Comparison of ENCODE assay signal across 9 cellular contexts in the genomic region with DNA sequence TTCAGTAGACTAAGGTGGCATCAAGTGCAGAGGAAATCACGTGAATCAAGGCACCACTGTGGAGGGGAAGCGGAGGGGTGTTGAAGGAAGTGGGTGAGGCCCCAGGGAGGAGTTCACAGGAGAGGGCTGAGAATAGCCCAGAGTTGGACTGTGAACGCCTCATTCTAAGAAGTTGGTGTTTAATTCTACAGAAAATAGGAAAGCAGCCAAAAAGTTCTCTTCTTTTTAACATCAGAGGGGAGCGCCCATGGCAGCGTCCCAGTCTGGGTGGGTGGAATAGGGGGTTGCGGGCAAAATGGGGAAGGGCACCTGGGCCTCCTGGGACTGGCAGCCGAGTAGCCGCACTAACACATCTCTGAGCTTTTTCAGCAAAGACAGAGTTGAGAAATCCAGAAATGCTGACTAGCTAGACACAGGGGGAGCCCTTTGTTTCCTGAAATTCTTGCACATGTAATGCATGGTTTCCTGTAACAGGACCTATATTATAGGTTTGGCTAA.
DNase-seq lines count a peak whose midpoint lies in the region; ATAC-seq and TF ChIP-seq lines count a peak whose summit lies in the region.
"Had no signal": no experiment of that assay in that cellular context is flagged by ENCODE, and none has a peak within 500 bp of the region (broad histone marks: within the 10 kb centered on the region; RNA-seq: fewer than 3 reads in every experiment).

No MANE protein-coding gene starts in this region.

- no peak for TF ChIP-seq POLR2A in Peyer's patch (IDR thresholded peaks at IDR 0.05)
- no peak for TF ChIP-seq POLR2A in spleen (IDR thresholded peaks at IDR 0.05)

- intact Hi-C loops in CD8-positive, alpha-beta T cell (cut with DNase I, micrococcal nuclease): loop anchor here (2.0 to 10.0 kb wide), 3 partner anchors 190 to 1077 kb away; a partner anchor contains a TSS
- intact Hi-C loops in activated naive CD4-positive, alpha-beta T cell treated with anti-CD3 and anti-CD28 coated beads for 36 hours (cut with micrococcal nuclease): loop anchor here (1.0 to 5.0 kb wide), 6 partner anchors 23 to 538 kb away; a partner anchor contains a TSS
- intact Hi-C loops in spleen (cut with DNase I; ENCODE audit: low total_unique reads): no loop called here

- DNase-seq in CD8-positive, alpha-beta T cell: peak; percentile 22 to 80 (median 58)
- peak in 2 of 3 donors; percentile 79 for DNase-seq in Peyer's patch
- peak; percentile 77 for DNase-seq in activated naive CD4-positive, alpha-beta T cell treated with anti-CD3 and anti-CD28 coated beads for 36 hours
- peak; percentile 87 for DNase-seq in spleen
- DNase-seq in islet precursor cell: no peak
- DNase-seq in glutamatergic neuron: no peak

- TF ChIP-seq CTCF in CD8-positive, alpha-beta T cell (IDR thresholded peaks at IDR 0.05): no peak
- no peak for TF ChIP-seq CTCF in Peyer's patch (IDR thresholded peaks at IDR 0.05)
- no peak for TF ChIP-seq CTCF in spleen (IDR thresholded peaks at IDR 0.05 in 8 of 11, conservative IDR thresholded peaks at IDR 0.05 in 3 of 11)
- TF ChIP-seq CTCF in glutamatergic neuron (IDR thresholded peaks at IDR 0.05; ENCODE audit: partially characterized antibody, unreplicated experiment): no peak

- peaks cover 43% of the 10 kb centered on the region for H3K4me1 Mint-ChIP-seq in CD8-positive, alpha-beta T cell (ENCODE audit: low read depth)
- peaks cover 30% of the 10 kb centered on the region for H3K4me1 Mint-ChIP-seq in activated naive CD4-positive, alpha-beta T cell treated with anti-CD3 and anti-CD28 coated beads for 36 hours (ENCODE audit: low read depth)
- H3K4me1 Mint-ChIP-seq in glutamatergic neuron (ENCODE audit: low read depth, unreplicated experiment): no peaks in the 10 kb centered on the region

- H3K27ac ChIP-seq in CD8-positive, alpha-beta T cell (ENCODE audit: low read depth, low read length): peak overlapping the region; percentile 42
- H3K27ac ChIP-seq in Peyer's patch (peak overlapping the region in 2 of 4 donors; percentile 56 to 74), spleen (peak overlapping the region; percentile 71 to 89 (median 80))

- H3K27me3 Mint-ChIP-seq in CD8-positive, alpha-beta T cell (ENCODE audit: low read depth): no peaks in the 10 kb centered on the region
- H3K27me3 Mint-ChIP-seq in activated naive CD4-positive, alpha-beta T cell treated with anti-CD3 and anti-CD28 coated beads for 36 hours (ENCODE audit: low read depth): no peaks in the 10 kb centered on the region
- H3K27me3 Mint-ChIP-seq in glutamatergic neuron (ENCODE audit: unreplicated experiment): no peaks in the 10 kb centered on the region

- peaks cover 43% of the 10 kb centered on the region for H3K4me1 ChIP-seq in CD8-positive, alpha-beta T cell (ENCODE audit: insufficient read depth, low read length)
- H3K4me1 ChIP-seq in Peyer's patch: peaks cover 0 to 18% (median 9%) of the 10 kb centered on the region in 4 donors
- H3K4me1 ChIP-seq in spleen: peaks cover 11 to 32% (median 24%) of the 10 kb centered on the region in 6 donors

- H3K27me3 ChIP-seq in CD8-positive, alpha-beta T cell (ENCODE audit: insufficient read depth, low read length): no peaks in the 10 kb centered on the region
- H3K27me3 ChIP-seq in Peyer's patch: no peaks in the 10 kb centered on the region
- H3K27me3 ChIP-seq in spleen (replicated peaks in 1 of 7): no peaks in the 10 kb centered on the region

- peaks cover 4% of the 10 kb centered on the region for H3K9me3 Mint-ChIP-seq in CD8-positive, alpha-beta T cell
- H3K9me3 Mint-ChIP-seq in activated naive CD4-positive, alpha-beta T cell treated with anti-CD3 and anti-CD28 coated beads for 36 hours: peaks cover 4% of the 10 kb centered on the region
- H3K9me3 Mint-ChIP-seq in glutamatergic neuron (ENCODE audit: unreplicated experiment): no peaks in the 10 kb centered on the region

- CTCF ChIA-PET in CD8-positive, alpha-beta T cell (lab: Charles Lee): interaction anchor here (0.5 to 1.1 kb wide), 4 partner anchors 9 to 389 kb away, joined by 3 to 4 read pairs (median 4); a partner anchor contains a TSS
- CTCF ChIA-PET in activated naive CD4-positive, alpha-beta T cell treated with anti-CD3 and anti-CD28 coated beads for 36 hours (lab: Charles Lee): interaction anchor here (1.1 to 2.5 kb wide), 4 partner anchors 15 to 388 kb away, joined by 3 to 10 read pairs (median 3); no protein-coding TSS in a partner anchor

- peak; percentile 93 for ATAC-seq in CD8-positive, alpha-beta T cell
- ATAC-seq in GM21825 (IDR thresholded peaks at IDR 0.05; ENCODE audit: unreplicated experiment): peak; percentile 78
- ATAC-seq in HG02973 (IDR thresholded peaks at IDR 0.05; ENCODE audit: unreplicated experiment): no peak

- POLR2A ChIA-PET in CD8-positive, alpha-beta T cell (lab: Charles Lee): interaction anchor here (0.8 to 1.4 kb wide), 4 partner anchors 13 to 191 kb away, joined by 3 to 5 read pairs (median 4); a partner anchor contains a TSS

- H3K27ac Mint-ChIP-seq in CD8-positive, alpha-beta T cell: peak overlapping the region; percentile 93
- peak overlapping the region; percentile 82 for H3K27ac Mint-ChIP-seq in activated naive CD4-positive, alpha-beta T cell treated with anti-CD3 and anti-CD28 coated beads for 36 hours
- no peak overlapping the region for H3K27ac Mint-ChIP-seq in glutamatergic neuron (ENCODE audit: unreplicated experiment)

- H3K36me3 Mint-ChIP-seq in CD8-positive, alpha-beta T cell: no peaks in the 10 kb centered on the region
- H3K36me3 Mint-ChIP-seq in activated naive CD4-positive, alpha-beta T cell treated with anti-CD3 and anti-CD28 coated beads for 36 hours (ENCODE audit: low read depth): peaks cover 6% of the 10 kb centered on the region
- H3K36me3 Mint-ChIP-seq in glutamatergic neuron (ENCODE audit: unreplicated experiment): no peaks in the 10 kb centered on the region

- 8 to 21% (median 18%) methylated on average over 8 of the region's 8 CpGs for WGBS in spleen, 5 donors

- peak overlapping the region; percentile 72 for H3K4me3 Mint-ChIP-seq in CD8-positive, alpha-beta T cell
- peak overlapping the region; percentile 57 for H3K4me3 Mint-ChIP-seq in activated naive CD4-positive, alpha-beta T cell treated with anti-CD3 and anti-CD28 coated beads for 36 hours
- no peak overlapping the region for H3K4me3 Mint-ChIP-seq in glutamatergic neuron (ENCODE audit: unreplicated experiment)

- no peaks in the 10 kb centered on the region for H3K36me3 ChIP-seq in CD8-positive, alpha-beta T cell (ENCODE audit: insufficient read depth, low read length)
- H3K36me3 ChIP-seq in Peyer's patch: no peaks in the 10 kb centered on the region
- H3K36me3 ChIP-seq in spleen: no peaks in the 10 kb centered on the region

- peak overlapping the region; percentile 45 for H3K4me3 ChIP-seq in CD8-positive, alpha-beta T cell (ENCODE audit: low read depth, low read length)
- H3K4me3 ChIP-seq in Peyer's patch: peak overlapping the region in 1 of 4 donors; percentile 13
- peak overlapping the region in 3 of 8 donors; percentile 13 to 52 (median 15) for H3K4me3 ChIP-seq in spleen
- H3K4me3 ChIP-seq: skin epidermis had no signal

- H3K9me3 ChIP-seq in CD8-positive, alpha-beta T cell (ENCODE audit: low read length): no peaks in the 10 kb centered on the region
- H3K9me3 ChIP-seq in Peyer's patch (peaks cover 0 to 3% (median 0%) of the 10 kb centered on the region in 4 donors), spleen (peaks cover 0 to 14% (median 9%) of the 10 kb centered on the region in 8 donors)

Comparison
In these comparisons a context has a peak if more than half of its experiments do, and no peak if none do; other contexts are left out.
1. DNase-seq: peak in CD8-positive, alpha-beta T cell (7 of 7), Peyer's patch (2 of 3), activated naive CD4-positive, alpha-beta T cell treated with anti-CD3 and anti-CD28 coated beads for 36 hours (single experiment) and spleen (single experiment); none in islet precursor cell (single experiment) and glutamatergic neuron (single experiment).